19 cellular contexts compared by ENCODE assay signal in genomic region chr13:34734932-34735331, GRCh38.
DNase-seq lines count a peak whose midpoint lies in the region; ATAC-seq and TF ChIP-seq lines count a peak whose summit lies in the region.
"Had no signal": no experiment of that assay in that cellular context is flagged by ENCODE, and none has a peak within 500 bp of the region (broad histone marks: within the 10 kb centered on the region; RNA-seq: fewer than 3 reads in every experiment).

No MANE protein-coding gene starts in this region.

- no peak overlapping the region for H4K91ac ChIP-seq in trophoblast cell (ENCODE audit: low read depth, low read length)

- no peak overlapping the region for H3K14ac ChIP-seq in trophoblast cell (ENCODE audit: low read length)

- CTCF ChIA-PET in mammary epithelial cell (lab: Charles Lee; ENCODE audit: low non-redundant PET), result no interaction called here

- no peak overlapping the region for H4K8ac ChIP-seq in trophoblast cell (ENCODE audit: low read depth, low read length)

- H3K27me3 ChIP-seq in mammary epithelial cell (ENCODE audit: insufficient read depth, low read length), result no peaks in the 10 kb centered on the region
- no peaks in the 10 kb centered on the region for H3K27me3 ChIP-seq in breast epithelium
- no peaks in the 10 kb centered on the region for H3K27me3 ChIP-seq in foreskin keratinocyte
- H3K27me3 ChIP-seq in trophoblast cell (ENCODE audit: insufficient read depth, low read length), result no peaks in the 10 kb centered on the region
- H3K27me3 ChIP-seq: BLaER1 had no signal

- H2BK5ac ChIP-seq in trophoblast cell (ENCODE audit: low read depth, low read length, poor library complexity), result no peak overlapping the region

- TF ChIP-seq CTCF in mammary epithelial cell (conservative IDR thresholded peaks at IDR 0.05 in 1 of 2, IDR thresholded peaks at IDR 0.05 in 1 of 2; ENCODE audit: extremely low read depth in 1 of 2, insufficient read depth in 1 of 2, low read depth in 1 of 2, low read length in 2 of 2), result no peak
- TF ChIP-seq CTCF in breast epithelium (IDR thresholded peaks at IDR 0.05), result no peak
- TF ChIP-seq CTCF in foreskin keratinocyte (conservative IDR thresholded peaks at IDR 0.05), result no peak

- in situ Hi-C loops in mammary epithelial cell (cut with MboI; ENCODE audit: low sequenced_read_pairs in 2 of 2), result no loop called here

- TF ChIP-seq POLR2A in breast epithelium (IDR thresholded peaks at IDR 0.05), result no peak

- H3K4me2 ChIP-seq in mammary epithelial cell (ENCODE audit: insufficient read depth, low read depth, low read length) (no peak overlapping the region), trophoblast cell (ENCODE audit: low read length) (no peak overlapping the region)
- H3K4me2 ChIP-seq: BLaER1 had no signal

- H3K4ac ChIP-seq in trophoblast cell (ENCODE audit: low read depth, low read length), result no peak overlapping the region

- dilution Hi-C loops in mammary epithelial cell (cut with HindIII; ENCODE audit: low sequenced_read_pairs), result no loop called here

- H3K27ac ChIP-seq in mammary epithelial cell (ENCODE audit: insufficient read depth, low read depth, low read length), result no peak overlapping the region
- H3K27ac ChIP-seq in breast epithelium, result no peak overlapping the region
- H3K27ac ChIP-seq in foreskin keratinocyte, result no peak overlapping the region
- H3K27ac ChIP-seq in trophoblast cell (ENCODE audit: low read depth, low read length), result no peak overlapping the region
- H3K27ac ChIP-seq: 22Rv1, BLaER1, C4-2B, GM23248 had no signal

- H4K12ac ChIP-seq in trophoblast cell (ENCODE audit: low read depth, low read length), result no peak overlapping the region

- H3K4me1 ChIP-seq in mammary epithelial cell (ENCODE audit: insufficient read depth, low read length) (no peaks in the 10 kb centered on the region), breast epithelium (no peaks in the 10 kb centered on the region), foreskin keratinocyte (no peaks in the 10 kb centered on the region), trophoblast cell (ENCODE audit: control insufficient read depth in 1 of 2, insufficient read depth in 2 of 2, low read length in 2 of 2) (peaks cover 0 to 3% of the 10 kb centered on the region in 2 experiments)
- H3K4me1 ChIP-seq: BLaER1, Caco-2 had no signal

- no peak overlapping the region for H2AFZ ChIP-seq in mammary epithelial cell (ENCODE audit: low read depth, low read length)
- H2AFZ ChIP-seq in trophoblast cell (ENCODE audit: insufficient read depth, low read length, poor library complexity), result no peak overlapping the region
- H2AFZ ChIP-seq: GM23248 had no signal

- H3K18ac ChIP-seq in trophoblast cell (ENCODE audit: low read length), result no peak overlapping the region

- WGBS in mammary epithelial cell (ENCODE audit: low coverage, missing lambda C conversion rate), result 43% methylated on average over 2 of the region's 2 CpGs
- WGBS in trophoblast cell (ENCODE audit: extremely low coverage, insufficient coverage, insufficient read length), result no CpG with 5 or more reads among the region's 2 CpGs

- ATAC-seq in foreskin keratinocyte, result peak; percentile 25
- no peak for ATAC-seq in HG02938 (IDR thresholded peaks at IDR 0.05; ENCODE audit: unreplicated experiment)
- ATAC-seq: CD8-positive, alpha-beta T cell; HCT116 had no signal

- H3K79me2 ChIP-seq in mammary epithelial cell (ENCODE audit: insufficient read depth, low read length), result no peaks in the 10 kb centered on the region
- no peaks in the 10 kb centered on the region for H3K79me2 ChIP-seq in trophoblast cell (ENCODE audit: control insufficient read depth, insufficient read depth, low read length, poor library complexity)

- intact Hi-C loops in mammary epithelial cell (cut with micrococcal nuclease) (no loop called here), breast epithelium (cut with DNase I; ENCODE audit: low total_unique reads) (no loop called here)

- H3K23ac ChIP-seq in trophoblast cell (ENCODE audit: low read length), result no peak overlapping the region

- no peaks in the 10 kb centered on the region for H3K9me3 ChIP-seq in mammary epithelial cell (replicated peaks; ENCODE audit: insufficient read depth, low read length)
- H3K9me3 ChIP-seq in breast epithelium, result no peaks in the 10 kb centered on the region
- H3K9me3 ChIP-seq in trophoblast cell (ENCODE audit: insufficient read depth, low read depth, low read length), result no peaks in the 10 kb centered on the region
- H3K9me3 ChIP-seq: BLaER1, Caco-2 had no signal

- BruUV-seq in mammary epithelial cell (replicated peaks; lab: Mats Ljungman, UMichigan), result no TSS peak

- H2BK12ac ChIP-seq in trophoblast cell (ENCODE audit: low read length), result no peak overlapping the region

- H3K9ac ChIP-seq in mammary epithelial cell (ENCODE audit: insufficient read depth, low read length), result no peak overlapping the region
- no peak overlapping the region for H3K9ac ChIP-seq in trophoblast cell (ENCODE audit: low read length)
- H3K9ac ChIP-seq: BLaER1, GM23248 had no signal

- no peaks in the 10 kb centered on the region for H3K36me3 ChIP-seq in mammary epithelial cell (ENCODE audit: insufficient read depth, low read length)
- no peaks in the 10 kb centered on the region for H3K36me3 ChIP-seq in breast epithelium
- H3K36me3 ChIP-seq in trophoblast cell (ENCODE audit: control insufficient read depth in 1 of 2, insufficient read depth in 2 of 2, low read length in 2 of 2), result no peaks in the 10 kb centered on the region
- H3K36me3 ChIP-seq: BLaER1 had no signal

- DNase-seq in mammary epithelial cell, result peak; percentile 54
- DNase-seq in breast epithelium (ENCODE audit: low spot score in 2 of 2), result no peak
- no peak for DNase-seq in foreskin keratinocyte
- peak; percentile 88 to 89 for DNase-seq in trophoblast cell
- no peak for DNase-seq in NCI-H526 treated with DMSO at 0.1 percent for 48 hours (lab: John Stamatoyannopoulos, UW)
- DNase-seq in NCI-H69 (lab: John Stamatoyannopoulos, UW), result no peak
- DNase-seq in NCI-H1417 (lab: John Stamatoyannopoulos, UW), result no peak
- DNase-seq: Caco-2; CD4-positive, CD25-positive, alpha-beta regulatory T cell; CD8-positive, alpha-beta T cell; DMS153; DND-41; GM23248; H9 had no signal

- no peaks in the 10 kb centered on the region for H3K79me1 ChIP-seq in trophoblast cell (ENCODE audit: low read length)

- no peak overlapping the region for H2AK5ac ChIP-seq in trophoblast cell (ENCODE audit: low read length)

- H3K4me3 ChIP-seq in mammary epithelial cell (replicated peaks in 1 of 3; ENCODE audit: insufficient read depth in 1 of 3, low read depth in 2 of 3, low read length in 3 of 3) (no peak overlapping the region), breast epithelium (no peak overlapping the region), trophoblast cell (ENCODE audit: low read depth, low read length) (no peak overlapping the region)
- H3K4me3 ChIP-seq: BLaER1, GM23248 had no signal

- H2BK120ac ChIP-seq in trophoblast cell (ENCODE audit: insufficient read depth, low read length, poor library complexity), result no peak overlapping the region

- no peaks in the 10 kb centered on the region for H4K20me1 ChIP-seq in mammary epithelial cell (ENCODE audit: insufficient read depth, low read length)
- H4K20me1 ChIP-seq: BLaER1 had no signal

Comparison
In these comparisons a context has a peak if more than half of its experiments do, and no peak if none do; other contexts are left out.
1. DNase-seq: peak in mammary epithelial cell (single experiment) and trophoblast cell (2 of 2); none in breast epithelium (0 of 2), foreskin keratinocyte (0 of 2), NCI-H526 treated with DMSO at 0.1 percent for 48 hours (single experiment), NCI-H69 (single experiment) and NCI-H1417 (0 of 3).